In the genomic region with DNA sequence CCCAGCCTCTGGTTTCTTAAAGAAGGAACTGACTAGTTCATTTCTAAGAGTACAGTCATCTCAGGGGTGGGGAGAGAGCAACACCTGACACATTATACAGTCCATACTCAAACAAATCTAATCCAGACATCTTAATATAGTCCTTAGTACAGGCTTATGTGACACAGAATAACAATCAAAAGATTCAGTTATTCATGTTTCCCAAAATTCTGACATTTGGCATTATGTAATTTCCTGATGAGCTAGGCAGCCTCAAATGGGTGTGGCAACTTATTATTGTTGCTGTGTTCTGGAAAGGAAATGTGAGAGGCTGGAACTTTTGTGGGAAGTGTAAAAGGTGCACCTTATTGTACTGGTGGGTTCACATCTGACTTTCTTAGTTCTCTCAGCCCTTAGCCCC, we compare ENCODE assay signal across 10 cellular contexts.
DNase-seq lines count a peak whose midpoint lies in the region; ATAC-seq and TF ChIP-seq lines count a peak whose summit lies in the region.
"Had no signal": no experiment of that assay in that cellular context is flagged by ENCODE, and none has a peak within 500 bp of the region (broad histone marks: within the 10 kb centered on the region; RNA-seq: fewer than 3 reads in every experiment).

No MANE protein-coding gene starts in this region.

- DNase-seq in activated CD4-positive, alpha-beta T cell treated with anti-CD3 and anti-CD28 coated beads for 36 hours, result no peak
- no peak for DNase-seq in activated CD4-positive, alpha-beta T cell treated with anti-CD3 and anti-CD28 coated beads for 48 hours
- no peak for DNase-seq in RWPE2 (ENCODE audit: low spot score)
- no peak for DNase-seq in Right ventricle myocardium superior
- DNase-seq in stimulated activated CD8-positive, alpha-beta memory T cell treated with anti-CD3 and anti-CD28 coated beads, Interleukin-4, amount 100 ng/mL, for 48 hours, result no peak
- DNase-seq in cerebellum (ENCODE audit: low spot score), result no peak
- DNase-seq: stimulated activated naive B cell treated with anti-CD40 and anti-IgM and Interleukin-4, amounts not matched to agents 10 μg/mL and 1 μg/mL and 100 μg/mL, for 72 hours had no signal

- peaks cover 5% of the 10 kb centered on the region for H3K9me3 Mint-ChIP-seq in activated CD4-positive, alpha-beta T cell treated with anti-CD3 and anti-CD28 coated beads for 36 hours (ENCODE audit: low read depth)

- no peaks in the 10 kb centered on the region for H3K27me3 ChIP-seq in RWPE2 (ENCODE audit: insufficient read depth, poor library complexity, severe bottlenecking)
- H3K27me3 ChIP-seq in subcutaneous abdominal adipose tissue (ENCODE audit: control insufficient read depth in 5 of 5, insufficient read depth in 4 of 5, low read length in 5 of 5), result no peaks in the 10 kb centered on the region

- intact Hi-C loops in activated CD4-positive, alpha-beta T cell treated with anti-CD3 and anti-CD28 coated beads for 36 hours (cut with DNase I, micrococcal nuclease), result loop anchor here in 1 of 2 experiments (5.0 kb wide), 1 partner anchor 381 kb away; no protein-coding TSS in a partner anchor
- intact Hi-C loops in Right ventricle myocardium superior (cut with DNase I), result no loop called here

- no peaks in the 10 kb centered on the region for H3K9me3 ChIP-seq in RWPE2 (ENCODE audit: severe bottlenecking)
- H3K9me3 ChIP-seq in subcutaneous abdominal adipose tissue (ENCODE audit: control insufficient read depth in 5 of 5, low read length in 5 of 5), result peaks cover 0 to 2% (median 0%) of the 10 kb centered on the region in 5 donors
- H3K9me3 ChIP-seq: A549 had no signal

- H3K27me3 Mint-ChIP-seq in activated CD4-positive, alpha-beta T cell treated with anti-CD3 and anti-CD28 coated beads for 36 hours, result no peaks in the 10 kb centered on the region
- H3K27me3 Mint-ChIP-seq: stimulated activated naive B cell treated with anti-CD40 and anti-IgM and Interleukin-4, amounts not matched to agents 10 μg/mL and 1 μg/mL and 100 μg/mL, for 72 hours had no signal

- TF ChIP-seq CTCF in RWPE2 (IDR thresholded peaks at IDR 0.05; ENCODE audit: poor library complexity, severe bottlenecking), result no peak

- H3K4me3 ChIP-seq in RWPE2 (ENCODE audit: severe bottlenecking) (no peak overlapping the region), subcutaneous abdominal adipose tissue (ENCODE audit: low read depth in 1 of 5, low read length in 5 of 5) (peak overlapping the region in 1 of 5 donors; percentile 1)
- H3K4me3 ChIP-seq: A549 had no signal

- H3K36me3 ChIP-seq in RWPE2 (ENCODE audit: low read depth) (no peaks in the 10 kb centered on the region), subcutaneous abdominal adipose tissue (ENCODE audit: control insufficient read depth in 5 of 5, insufficient read depth in 5 of 5, low read length in 5 of 5) (no peaks in the 10 kb centered on the region)

- H3K4me1 ChIP-seq in RWPE2 (ENCODE audit: insufficient read depth, poor library complexity, severe bottlenecking), result no peaks in the 10 kb centered on the region
- peaks cover 0 to 41% (median 21%) of the 10 kb centered on the region in 5 donors for H3K4me1 ChIP-seq in subcutaneous abdominal adipose tissue (ENCODE audit: control insufficient read depth in 5 of 5, insufficient read depth in 5 of 5, low read length in 5 of 5)
- H3K4me1 ChIP-seq: A549 had no signal

- H3K9ac ChIP-seq in subcutaneous abdominal adipose tissue (ENCODE audit: low read length in 5 of 5), result no peak overlapping the region

- peaks cover 47% of the 10 kb centered on the region for H3K4me1 Mint-ChIP-seq in activated CD4-positive, alpha-beta T cell treated with anti-CD3 and anti-CD28 coated beads for 36 hours

- H3K36me3 Mint-ChIP-seq in activated CD4-positive, alpha-beta T cell treated with anti-CD3 and anti-CD28 coated beads for 36 hours (ENCODE audit: low read depth), result peaks cover 5% of the 10 kb centered on the region

- POLR2A ChIA-PET in activated CD4-positive, alpha-beta T cell treated with anti-CD3 and anti-CD28 coated beads for 36 hours (lab: Charles Lee), result no interaction called here

- H3K27ac ChIP-seq in RWPE2 (ENCODE audit: poor library complexity, severe bottlenecking), result peak overlapping the region; percentile 4
- H3K27ac ChIP-seq in subcutaneous abdominal adipose tissue (ENCODE audit: low read depth, low read length), result peak overlapping the region; percentile 38
- H3K27ac ChIP-seq: A549 had no signal

- ATAC-seq in activated CD4-positive, alpha-beta T cell treated with anti-CD3 and anti-CD28 coated beads for 36 hours, result peak; percentile 59
- ATAC-seq in RWPE2 (ENCODE audit: low read depth) (peak; percentile 74), Right ventricle myocardium superior (ENCODE audit: poor library complexity) (peak; percentile 48), HG03432 (IDR thresholded peaks at IDR 0.05; ENCODE audit: unreplicated experiment) (no peak)
- ATAC-seq: A549 had no signal

- CTCF ChIA-PET in activated CD4-positive, alpha-beta T cell treated with anti-CD3 and anti-CD28 coated beads for 36 hours (lab: Charles Lee), result interaction anchor here (0.6 kb wide), 1 partner anchor 491 kb away, joined by 3 read pairs; no protein-coding TSS in a partner anchor

- no peak overlapping the region for H3K4me3 Mint-ChIP-seq in activated CD4-positive, alpha-beta T cell treated with anti-CD3 and anti-CD28 coated beads for 36 hours

- H3K27ac Mint-ChIP-seq in activated CD4-positive, alpha-beta T cell treated with anti-CD3 and anti-CD28 coated beads for 36 hours, result no peak overlapping the region
